Comparison of ENCODE assay signal across 9 cellular contexts in genomic region chr2:200380139-200380561, GRCh38.
DNase-seq lines count a peak whose midpoint lies in the region; ATAC-seq, FAIRE-seq and TF ChIP-seq lines count a peak whose summit lies in the region.
"Had no signal": no experiment of that assay in that cellular context is flagged by ENCODE, and none has a peak within 500 bp of the region (broad histone marks: within the 10 kb centered on the region; RNA-seq: fewer than 3 reads in every experiment).

No MANE protein-coding gene starts in this region.

- DNase-seq in DMS79 treated with DMSO at 0.1 percent for 48 hours (lab: John Stamatoyannopoulos, UW) (peak; percentile 97), NCI-H187 (lab: John Stamatoyannopoulos, UW) (peak; percentile 26 to 55), caudate nucleus (lab: John Stamatoyannopoulos, UW) (peak in 19 of 61 donors; percentile 7 to 54 (median 26)), GM19239 (ENCODE audit: insufficient read length, low spot score) (no peak), prostate gland (ENCODE audit: low spot score) (no peak), GM10266 (ENCODE audit: extremely low spot score) (no peak)
- no peak for DNase-seq in naive thymus-derived CD4-positive, alpha-beta T cell
- DNase-seq: activated effector memory CD4-positive, alpha-beta T cell treated with Interleukin-2 at 50 U/mL for 16 hours had no signal

- FAIRE-seq in GM19239 (lab: Jason Lieb, UNC) = no peak

- no peaks in the 10 kb centered on the region for H3K9me3 Mint-ChIP-seq in naive thymus-derived CD4-positive, alpha-beta T cell

- no peak for TF ChIP-seq POLR2A in prostate gland (IDR thresholded peaks at IDR 0.05)

- no peak for ATAC-seq in naive thymus-derived CD4-positive, alpha-beta T cell
- ATAC-seq in HG03025 (IDR thresholded peaks at IDR 0.05; ENCODE audit: low FRiP score, unreplicated experiment) = no peak

- H3K4me1 Mint-ChIP-seq in naive thymus-derived CD4-positive, alpha-beta T cell = peaks cover 26 to 81% (median 46%) of the 10 kb centered on the region in 7 donors

- no peak overlapping the region for H3K4me3 ChIP-seq in naive thymus-derived CD4-positive, alpha-beta T cell (ENCODE audit: low read length)
- H3K4me3 ChIP-seq in prostate gland = no peak overlapping the region

- WGBS in prostate gland = 53% methylated on average over 6 of the region's 6 CpGs

- H3K4me1 ChIP-seq in naive thymus-derived CD4-positive, alpha-beta T cell (ENCODE audit: control insufficient read depth in 2 of 2, insufficient read depth in 2 of 2, low read length in 2 of 2) = peaks cover 11 to 26% of the 10 kb centered on the region in 2 donors
- peaks cover 17% of the 10 kb centered on the region for H3K4me1 ChIP-seq in prostate gland (replicated peaks)

- CTCF ChIA-PET in naive thymus-derived CD4-positive, alpha-beta T cell (lab: Charles Lee) = interaction anchor here (0.6 kb wide), 1 partner anchor 93 kb away, joined by 3 read pairs; no protein-coding TSS in a partner anchor

- H3K27me3 Mint-ChIP-seq in naive thymus-derived CD4-positive, alpha-beta T cell = no peaks in the 10 kb centered on the region

- no peaks in the 10 kb centered on the region for H3K9me3 ChIP-seq in naive thymus-derived CD4-positive, alpha-beta T cell (ENCODE audit: control insufficient read depth in 2 of 3, low read length in 3 of 3)
- H3K9me3 ChIP-seq in prostate gland = no peaks in the 10 kb centered on the region

- peak overlapping the region in 5 of 9 donors; percentile 14 to 92 (median 43) for H3K27ac Mint-ChIP-seq in naive thymus-derived CD4-positive, alpha-beta T cell

- H3K36me3 ChIP-seq in naive thymus-derived CD4-positive, alpha-beta T cell (ENCODE audit: control insufficient read depth in 2 of 3, insufficient read depth in 3 of 3, low read length in 3 of 3) = no peaks in the 10 kb centered on the region
- no peaks in the 10 kb centered on the region for H3K36me3 ChIP-seq in prostate gland

- intact Hi-C loops in naive thymus-derived CD4-positive, alpha-beta T cell (cut with micrococcal nuclease) = no loop called here
- intact Hi-C loops in prostate gland (cut with DNase I) = no loop called here

- POLR2A ChIA-PET in naive thymus-derived CD4-positive, alpha-beta T cell (lab: Charles Lee) = interaction anchor here (1.0 kb wide), 1 partner anchor 88 kb away, joined by 3 read pairs; no protein-coding TSS in a partner anchor

- TF ChIP-seq CTCF in prostate gland (IDR thresholded peaks at IDR 0.05) = no peak
- TF ChIP-seq CTCF in GM10266 (IDR thresholded peaks at IDR 0.05; ENCODE audit: control insufficient read depth, insufficient read depth, low read depth, missing control alignments) = no peak

- peak overlapping the region; percentile 52 for H3K27ac ChIP-seq in caudate nucleus (ENCODE audit: low read depth, low read length)
- no peak overlapping the region for H3K27ac ChIP-seq in naive thymus-derived CD4-positive, alpha-beta T cell (ENCODE audit: low read depth, low read length)
- no peak overlapping the region for H3K27ac ChIP-seq in prostate gland

- peaks cover 0 to 8% (median 0%) of the 10 kb centered on the region in 5 donors for H3K36me3 Mint-ChIP-seq in naive thymus-derived CD4-positive, alpha-beta T cell

- no peak overlapping the region for H3K4me3 Mint-ChIP-seq in naive thymus-derived CD4-positive, alpha-beta T cell

- no peaks in the 10 kb centered on the region for H3K27me3 ChIP-seq in naive thymus-derived CD4-positive, alpha-beta T cell (ENCODE audit: control insufficient read depth in 2 of 2, insufficient read depth in 2 of 2, low read length in 2 of 2)
- no peaks in the 10 kb centered on the region for H3K27me3 ChIP-seq in prostate gland (replicated peaks; ENCODE audit: insufficient read depth)

Comparison
In these comparisons a context has a peak if more than half of its experiments do, and no peak if none do; other contexts are left out.
1. DNase-seq: peak in DMS79 treated with DMSO at 0.1 percent for 48 hours (single experiment) and NCI-H187 (2 of 2); none in naive thymus-derived CD4-positive, alpha-beta T cell (0 of 9), GM19239 (single experiment), prostate gland (single experiment) and GM10266 (single experiment).